ENCODE assay signal across 1 cellular context in the genomic region with DNA sequence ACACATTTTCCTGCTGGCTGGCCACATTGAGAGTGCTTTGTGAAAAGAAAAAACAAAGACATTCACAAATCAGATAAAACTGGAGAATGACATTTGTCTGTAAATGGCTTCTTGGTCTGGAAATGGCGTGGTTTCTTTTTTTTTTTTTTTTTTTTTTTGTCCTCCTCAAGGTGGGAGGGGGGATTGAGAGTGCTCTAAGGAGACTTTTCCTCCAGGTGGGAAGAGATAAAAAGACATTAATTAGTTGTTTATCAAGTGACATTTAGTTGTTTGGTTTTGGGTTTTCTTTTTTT.
TF ChIP-seq lines count a peak whose summit lies in the region.

No MANE protein-coding gene starts in this region.

TF ChIP-seq in GM23338, 12 proteins besides CTCF, POLR2A, EP300 and RAD21 (continued from another document):
- no peak for TF ChIP-seq REST (IDR thresholded peaks at IDR 0.05; ENCODE audit: unreplicated experiment)
- TF ChIP-seq ZNF331 (CRISPR knock-in tag; IDR thresholded peaks at IDR 0.05; ENCODE audit: low read depth) = no peak
- no peak for TF ChIP-seq CREB1 (CRISPR knock-in tag; IDR thresholded peaks at IDR 0.05; ENCODE audit: low read depth)
- no peak for TF ChIP-seq STAT1 (IDR thresholded peaks at IDR 0.05; ENCODE audit: unreplicated experiment)
- no peak for TF ChIP-seq POLR2AphosphoS5 (IDR thresholded peaks at IDR 0.05; ENCODE audit: low read depth)
- TF ChIP-seq EZH2phosphoT487 (IDR thresholded peaks at IDR 0.05; ENCODE audit: unreplicated experiment) = no peak
- no peak for TF ChIP-seq ZNF462 (CRISPR knock-in tag; IDR thresholded peaks at IDR 0.05)
- no peak for TF ChIP-seq JUNB (IDR thresholded peaks at IDR 0.05; ENCODE audit: unreplicated experiment)
- no peak for TF ChIP-seq EZH2 (IDR thresholded peaks at IDR 0.05; ENCODE audit: low read depth, unreplicated experiment)
- no peak for TF ChIP-seq NANOG (IDR thresholded peaks at IDR 0.05; ENCODE audit: borderline replicate concordance)
- TF ChIP-seq ZNF114 (CRISPR knock-in tag; IDR thresholded peaks at IDR 0.05) = no peak
